ENCODE assay signal across 1 cellular context in the genomic region with DNA sequence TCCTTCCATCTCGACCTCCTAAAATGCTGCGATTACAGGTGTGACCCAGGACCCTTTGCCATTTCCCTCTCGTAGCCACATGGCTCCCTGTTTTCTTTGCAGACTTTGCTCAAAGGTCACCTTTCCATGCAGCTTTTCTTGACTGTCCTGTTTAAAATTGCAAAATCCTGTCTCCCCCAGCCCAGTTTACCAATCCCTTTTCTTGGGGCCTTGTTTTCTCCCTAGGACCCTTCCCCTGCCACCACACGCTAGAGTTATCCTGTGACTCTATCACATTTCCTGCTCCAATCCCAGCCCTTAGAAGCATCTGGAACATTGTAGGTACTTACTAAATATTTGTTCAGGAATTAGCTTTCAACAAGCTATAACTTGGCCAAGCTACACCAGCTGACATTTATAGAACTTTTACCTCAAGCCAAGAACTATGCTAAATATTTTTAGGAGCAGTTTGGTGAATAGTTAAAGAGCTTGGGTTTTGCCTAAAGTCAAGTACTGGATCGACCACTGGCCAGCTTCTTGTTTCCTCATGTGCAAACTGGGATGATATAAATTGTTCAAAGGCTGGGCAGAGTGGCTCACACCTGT.
A peak's percentile ranks its signal among the peaks of the same experiment; 100 is the strongest.
TF ChIP-seq lines count a peak whose summit lies in the region.

No MANE protein-coding gene starts in this region.

TF ChIP-seq in HepG2, 621 proteins besides CTCF, POLR2A, EP300 and RAD21:
- 0 out of 2 replicates have a peak, but pooled peaks have one; percentile 11 for TF ChIP-seq FOXO1 (CRISPR knock-in tag; IDR thresholded peaks at IDR 0.05)
- TF ChIP-seq SMYD3 (CRISPR knock-in tag; IDR thresholded peaks at IDR 0.05), result 0 out of 2 replicates have a peak, but pooled peaks have one; percentile 36
- TF ChIP-seq HOXA7 (CRISPR knock-in tag; IDR thresholded peaks at IDR 0.05), result no peak
- TF ChIP-seq FLYWCH1 (CRISPR knock-in tag; IDR thresholded peaks at IDR 0.05), result no peak
- TF ChIP-seq ZSCAN21 (CRISPR knock-in tag; IDR thresholded peaks at IDR 0.05; ENCODE audit: borderline replicate concordance), result no peak
- no peak for TF ChIP-seq ZFYVE20 (CRISPR knock-in tag; IDR thresholded peaks at IDR 0.05; ENCODE audit: borderline replicate concordance, low read depth)
- TF ChIP-seq ARID2 (CRISPR knock-in tag; IDR thresholded peaks at IDR 0.05; ENCODE audit: borderline replicate concordance), result 0 out of 2 replicates have a peak, but pooled peaks have one; percentile 34
- peak; percentile 47 for TF ChIP-seq HNF4A (CRISPR knock-in tag; IDR thresholded peaks at IDR 0.05)
- no peak for TF ChIP-seq ZEB1 (IDR thresholded peaks at IDR 0.05; ENCODE audit: insufficient replicate concordance, low read depth)
- TF ChIP-seq SMAD3 (CRISPR knock-in tag; IDR thresholded peaks at IDR 0.05), result no peak
- 0 out of 2 replicates have a peak, but pooled peaks have one; percentile 19 for TF ChIP-seq FOXC1 (CRISPR knock-in tag; IDR thresholded peaks at IDR 0.05; ENCODE audit: borderline replicate concordance)
- TF ChIP-seq ZNF775 (CRISPR knock-in tag; IDR thresholded peaks at IDR 0.05; ENCODE audit: borderline replicate concordance), result no peak
- TF ChIP-seq, protein P1, sequence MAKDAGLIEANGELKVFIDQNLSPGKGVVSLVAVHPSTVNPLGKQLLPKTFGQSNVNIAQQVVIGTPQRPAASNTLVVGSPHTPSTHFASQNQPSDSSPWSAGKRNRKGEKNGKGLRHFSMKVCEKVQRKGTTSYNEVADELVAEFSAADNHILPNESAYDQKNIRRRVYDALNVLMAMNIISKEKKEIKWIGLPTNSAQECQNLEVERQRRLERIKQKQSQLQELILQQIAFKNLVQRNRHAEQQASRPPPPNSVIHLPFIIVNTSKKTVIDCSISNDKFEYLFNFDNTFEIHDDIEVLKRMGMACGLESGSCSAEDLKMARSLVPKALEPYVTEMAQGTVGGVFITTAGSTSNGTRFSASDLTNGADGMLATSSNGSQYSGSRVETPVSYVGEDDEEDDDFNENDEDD (CRISPR knock-in tag; IDR thresholded peaks at IDR 0.05; ENCODE audit: borderline replicate concordance), result peak; percentile 18; the same call in 1 of the 2 replicates
- no peak for TF ChIP-seq ZSCAN31 (CRISPR knock-in tag; IDR thresholded peaks at IDR 0.05; ENCODE audit: low read depth)
- TF ChIP-seq, protein P2, sequence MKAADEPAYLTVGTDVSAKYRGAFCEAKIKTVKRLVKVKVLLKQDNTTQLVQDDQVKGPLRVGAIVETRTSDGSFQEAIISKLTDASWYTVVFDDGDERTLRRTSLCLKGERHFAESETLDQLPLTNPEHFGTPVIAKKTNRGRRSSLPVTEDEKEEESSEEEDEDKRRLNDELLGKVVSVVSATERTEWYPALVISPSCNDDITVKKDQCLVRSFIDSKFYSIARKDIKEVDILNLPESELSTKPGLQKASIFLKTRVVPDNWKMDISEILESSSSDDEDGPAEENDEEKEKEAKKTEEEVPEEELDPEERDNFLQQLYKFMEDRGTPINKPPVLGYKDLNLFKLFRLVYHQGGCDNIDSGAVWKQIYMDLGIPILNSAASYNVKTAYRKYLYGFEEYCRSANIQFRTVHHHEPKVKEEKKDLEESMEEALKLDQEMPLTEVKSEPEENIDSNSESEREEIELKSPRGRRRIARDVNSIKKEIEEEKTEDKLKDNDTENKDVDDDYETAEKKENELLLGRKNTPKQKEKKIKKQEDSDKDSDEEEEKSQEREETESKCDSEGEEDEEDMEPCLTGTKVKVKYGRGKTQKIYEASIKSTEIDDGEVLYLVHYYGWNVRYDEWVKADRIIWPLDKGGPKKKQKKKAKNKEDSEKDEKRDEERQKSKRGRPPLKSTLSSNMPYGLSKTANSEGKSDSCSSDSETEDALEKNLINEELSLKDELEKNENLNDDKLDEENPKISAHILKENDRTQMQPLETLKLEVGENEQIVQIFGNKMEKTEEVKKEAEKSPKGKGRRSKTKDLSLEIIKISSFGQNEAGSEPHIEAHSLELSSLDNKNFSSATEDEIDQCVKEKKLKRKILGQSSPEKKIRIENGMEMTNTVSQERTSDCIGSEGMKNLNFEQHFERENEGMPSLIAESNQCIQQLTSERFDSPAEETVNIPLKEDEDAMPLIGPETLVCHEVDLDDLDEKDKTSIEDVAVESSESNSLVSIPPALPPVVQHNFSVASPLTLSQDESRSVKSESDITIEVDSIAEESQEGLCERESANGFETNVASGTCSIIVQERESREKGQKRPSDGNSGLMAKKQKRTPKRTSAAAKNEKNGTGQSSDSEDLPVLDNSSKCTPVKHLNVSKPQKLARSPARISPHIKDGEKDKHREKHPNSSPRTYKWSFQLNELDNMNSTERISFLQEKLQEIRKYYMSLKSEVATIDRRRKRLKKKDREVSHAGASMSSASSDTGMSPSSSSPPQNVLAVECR (CRISPR knock-in tag; IDR thresholded peaks at IDR 0.05; ENCODE audit: borderline replicate concordance), result peak; percentile 16; the same call in 1 of the 2 replicates
- TF ChIP-seq, protein P3, sequence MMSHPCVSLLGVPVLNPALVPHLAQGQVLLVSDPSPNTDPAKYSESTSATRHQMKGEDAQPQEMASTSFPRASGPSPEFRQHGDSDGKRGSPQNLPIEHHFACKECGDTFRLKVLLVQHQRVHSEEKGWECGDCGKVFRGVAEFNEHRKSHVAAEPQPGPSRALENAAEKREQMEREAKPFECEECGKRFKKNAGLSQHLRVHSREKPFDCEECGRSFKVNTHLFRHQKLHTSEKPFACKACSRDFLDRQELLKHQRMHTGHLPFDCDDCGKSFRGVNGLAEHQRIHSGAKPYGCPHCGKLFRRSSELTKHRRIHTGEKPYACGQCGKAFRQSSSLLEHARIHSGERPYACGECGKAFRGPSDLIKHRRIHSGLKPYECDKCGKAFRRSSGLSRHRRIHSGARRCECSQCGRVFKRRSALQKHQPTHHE (CRISPR knock-in tag; IDR thresholded peaks at IDR 0.05; ENCODE audit: borderline replicate concordance), result no peak
- TF ChIP-seq CREB1 (IDR thresholded peaks at IDR 0.05), result no peak
- no peak for TF ChIP-seq CREB1 (CRISPR knock-in tag; IDR thresholded peaks at IDR 0.05)
- no peak for TF ChIP-seq KLF12 (CRISPR knock-in tag; IDR thresholded peaks at IDR 0.05; ENCODE audit: borderline replicate concordance)
- 0 out of 2 replicates have a peak, but pooled peaks have one; percentile 11 for TF ChIP-seq CEBPG (CRISPR knock-in tag; IDR thresholded peaks at IDR 0.05)
- no peak for TF ChIP-seq FOXA3 (CRISPR knock-in tag; IDR thresholded peaks at IDR 0.05)
- TF ChIP-seq, protein P4, sequence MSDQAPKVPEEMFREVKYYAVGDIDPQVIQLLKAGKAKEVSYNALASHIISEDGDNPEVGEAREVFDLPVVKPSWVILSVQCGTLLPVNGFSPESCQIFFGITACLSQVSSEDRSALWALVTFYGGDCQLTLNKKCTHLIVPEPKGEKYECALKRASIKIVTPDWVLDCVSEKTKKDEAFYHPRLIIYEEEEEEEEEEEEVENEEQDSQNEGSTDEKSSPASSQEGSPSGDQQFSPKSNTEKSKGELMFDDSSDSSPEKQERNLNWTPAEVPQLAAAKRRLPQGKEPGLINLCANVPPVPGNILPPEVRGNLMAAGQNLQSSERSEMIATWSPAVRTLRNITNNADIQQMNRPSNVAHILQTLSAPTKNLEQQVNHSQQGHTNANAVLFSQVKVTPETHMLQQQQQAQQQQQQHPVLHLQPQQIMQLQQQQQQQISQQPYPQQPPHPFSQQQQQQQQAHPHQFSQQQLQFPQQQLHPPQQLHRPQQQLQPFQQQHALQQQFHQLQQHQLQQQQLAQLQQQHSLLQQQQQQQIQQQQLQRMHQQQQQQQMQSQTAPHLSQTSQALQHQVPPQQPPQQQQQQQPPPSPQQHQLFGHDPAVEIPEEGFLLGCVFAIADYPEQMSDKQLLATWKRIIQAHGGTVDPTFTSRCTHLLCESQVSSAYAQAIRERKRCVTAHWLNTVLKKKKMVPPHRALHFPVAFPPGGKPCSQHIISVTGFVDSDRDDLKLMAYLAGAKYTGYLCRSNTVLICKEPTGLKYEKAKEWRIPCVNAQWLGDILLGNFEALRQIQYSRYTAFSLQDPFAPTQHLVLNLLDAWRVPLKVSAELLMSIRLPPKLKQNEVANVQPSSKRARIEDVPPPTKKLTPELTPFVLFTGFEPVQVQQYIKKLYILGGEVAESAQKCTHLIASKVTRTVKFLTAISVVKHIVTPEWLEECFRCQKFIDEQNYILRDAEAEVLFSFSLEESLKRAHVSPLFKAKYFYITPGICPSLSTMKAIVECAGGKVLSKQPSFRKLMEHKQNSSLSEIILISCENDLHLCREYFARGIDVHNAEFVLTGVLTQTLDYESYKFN (CRISPR knock-in tag; conservative IDR thresholded peaks at IDR 0.05), result peak; percentile 47; the same call in 1 of the 2 replicates
- TF ChIP-seq WIZ (CRISPR knock-in tag; IDR thresholded peaks at IDR 0.05), result no peak
TF ChIP-seq in HepG2: peak in this region for 9.
